In the genomic region with DNA sequence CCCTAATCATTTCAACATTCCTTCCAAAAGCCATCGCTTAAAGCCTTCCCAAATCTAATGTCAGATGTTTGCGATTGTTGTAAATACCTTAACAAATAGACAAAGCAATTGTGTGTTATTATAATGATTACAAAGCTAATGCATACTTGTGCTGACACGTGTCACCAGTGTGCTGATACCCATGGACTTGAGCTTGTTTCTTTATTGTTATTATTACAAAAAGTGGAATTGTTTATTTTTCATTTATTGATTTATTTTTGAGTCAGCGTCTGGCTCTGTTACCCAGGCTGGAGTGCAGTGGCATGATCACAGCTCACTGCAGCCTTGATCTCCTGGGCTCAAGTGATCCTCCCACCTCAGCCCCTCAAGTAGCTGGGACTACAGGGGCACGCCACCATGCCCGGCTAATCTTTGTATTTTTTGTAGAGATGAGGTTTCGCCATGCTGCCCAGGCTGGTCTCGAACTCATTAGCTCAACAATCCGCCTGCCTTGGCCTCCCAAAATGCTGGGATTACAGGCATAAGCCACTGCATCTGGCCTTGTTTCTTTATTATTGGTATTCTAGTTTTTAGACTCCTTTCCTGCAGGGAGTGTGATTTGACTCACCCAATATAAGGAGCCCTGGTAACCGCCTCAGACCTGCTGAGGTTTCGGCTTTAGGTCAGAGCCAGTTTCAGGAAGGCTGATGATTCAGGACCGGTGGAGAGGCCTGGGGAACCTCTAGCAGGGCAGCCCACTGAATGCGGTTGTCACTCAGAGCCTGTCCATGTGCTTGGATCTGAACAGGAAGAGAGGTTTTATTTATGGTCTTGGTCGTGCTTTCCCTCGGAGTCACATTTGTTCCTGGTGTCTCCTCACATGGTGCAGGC, we compare ENCODE assay signal across 8 cellular contexts. TPM values are rescaled to one million over a fixed set of nuclear protein-coding genes. Genes with fewer than 3 reads are reported as not detected.
DNase-seq lines count a peak whose midpoint lies in the region; ATAC-seq and TF ChIP-seq lines count a peak whose summit lies in the region.

No MANE protein-coding gene starts in this region.

- no peak overlapping the region for H4K8ac ChIP-seq in IMR-90 (ENCODE audit: low read depth in 2 of 2, low read length in 2 of 2)

- H4K20me1 ChIP-seq in IMR-90 (ENCODE audit: insufficient read depth, low read length) = no peaks in the 10 kb centered on the region

- no peak overlapping the region for H4K91ac ChIP-seq in IMR-90 (ENCODE audit: insufficient read depth, low read depth, low read length)

- CTCF ChIA-PET in Caco-2 (lab: Charles Lee) (interaction anchor here (2.0 kb wide), 1 partner anchor 61 kb away, joined by 9 read pairs; no protein-coding TSS in a partner anchor), IMR-90 (lab: Yijun Ruan, JAX) (no interaction called here), T-cell (lab: Charles Lee) (no interaction called here)

- H3K9me3 ChIP-seq in Caco-2 = peaks cover 13% of the 10 kb centered on the region
- peaks cover 3% of the 10 kb centered on the region; the same call in 1 of the 2 replicates for H3K9me3 ChIP-seq in IMR-90 (ENCODE audit: control insufficient read depth, insufficient read depth, low read length)
- no peaks in the 10 kb centered on the region for H3K9me3 ChIP-seq in ascending aorta

- no peak overlapping the region for H2AK5ac ChIP-seq in IMR-90 (ENCODE audit: low read depth, low read length)

- H3K18ac ChIP-seq in IMR-90 (ENCODE audit: low read depth, low read length) = no peak overlapping the region

- H3K4me3 Mint-ChIP-seq in Caco-2 (ENCODE audit: unreplicated experiment) (peak overlapping the region; percentile 100), T-cell (no peak overlapping the region), glutamatergic neuron (ENCODE audit: unreplicated experiment) (no peak overlapping the region)

- peaks cover 27% of the 10 kb centered on the region for H3K36me3 Mint-ChIP-seq in Caco-2 (ENCODE audit: insufficient read depth, unreplicated experiment)
- no peaks in the 10 kb centered on the region for H3K36me3 Mint-ChIP-seq in T-cell
- H3K36me3 Mint-ChIP-seq in glutamatergic neuron (ENCODE audit: unreplicated experiment) = no peaks in the 10 kb centered on the region

- no peaks in the 10 kb centered on the region for H3K36me3 ChIP-seq in Caco-2 (ENCODE audit: control insufficient read depth, insufficient read depth, low read length)
- no peaks in the 10 kb centered on the region for H3K36me3 ChIP-seq in IMR-90 (ENCODE audit: control insufficient read depth, insufficient read depth, low read length)
- no peaks in the 10 kb centered on the region for H3K36me3 ChIP-seq in ascending aorta

- no peak overlapping the region for H3K23ac ChIP-seq in IMR-90 (ENCODE audit: low read depth, low read length)

- TF ChIP-seq RAD21 in IMR-90 (IDR thresholded peaks at IDR 0.05; ENCODE audit: low read length) = no peak

- H2AFZ ChIP-seq in IMR-90 (replicated peaks; ENCODE audit: low read length, poor library complexity) = peak overlapping the region; percentile 68

- H2BK120ac ChIP-seq in IMR-90 (ENCODE audit: low read depth, low read length) = no peak overlapping the region

- H2BK15ac ChIP-seq in IMR-90 (ENCODE audit: low read depth, low read length) = no peak overlapping the region

- peaks cover 0 to 10% of the 10 kb centered on the region in 2 experiments; a peak in 1 of 4 replicates for H3K79me1 ChIP-seq in IMR-90 (ENCODE audit: low read depth in 1 of 2, low read length in 2 of 2)

- peaks cover 11% of the 10 kb centered on the region for H3K9me3 Mint-ChIP-seq in Caco-2 (ENCODE audit: unreplicated experiment)
- H3K9me3 Mint-ChIP-seq in T-cell = peaks cover 0 to 4% (median 0%) of the 10 kb centered on the region in 3 donors
- peaks cover 3% of the 10 kb centered on the region for H3K9me3 Mint-ChIP-seq in glutamatergic neuron (ENCODE audit: unreplicated experiment)

- H4K5ac ChIP-seq in IMR-90 (ENCODE audit: low read depth, low read length) = no peak overlapping the region

- H2BK5ac ChIP-seq in IMR-90 (ENCODE audit: low read depth, low read length, poor library complexity, severe bottlenecking) = no peak overlapping the region

- H2BK20ac ChIP-seq in IMR-90 (ENCODE audit: low read depth, low read length) = no peak overlapping the region

- no peak overlapping the region for H3K4ac ChIP-seq in IMR-90 (ENCODE audit: low read depth, low read length)

- POLR2A ChIA-PET in Caco-2 (lab: Charles Lee) = no interaction called here
- POLR2A ChIA-PET in IMR-90 (lab: Charles Lee; ENCODE audit: unreplicated experiment) = no interaction called here
- POLR2A ChIA-PET in T-cell (lab: Charles Lee) = interaction anchor here in 1 of 2 donors (0.6 kb wide), 1 partner anchor 89 kb away, joined by 3 read pairs; no protein-coding TSS in a partner anchor

- H2AK9ac ChIP-seq in IMR-90 (replicated peaks; ENCODE audit: low read depth, low read length, poor library complexity) = no peak overlapping the region

- no peaks in the 10 kb centered on the region for H3K4me1 Mint-ChIP-seq in Caco-2 (ENCODE audit: low read depth, unreplicated experiment)
- H3K4me1 Mint-ChIP-seq in T-cell = peaks cover 9 to 16% (median 11%) of the 10 kb centered on the region in 3 donors
- peaks cover 11% of the 10 kb centered on the region for H3K4me1 Mint-ChIP-seq in glutamatergic neuron (ENCODE audit: low read depth, unreplicated experiment)

- H3K27me3 Mint-ChIP-seq in Caco-2 (ENCODE audit: insufficient read depth, unreplicated experiment) (no peaks in the 10 kb centered on the region), T-cell (peaks cover 40 to 42% of the 10 kb centered on the region in 2 donors), glutamatergic neuron (ENCODE audit: unreplicated experiment) (peaks cover 8% of the 10 kb centered on the region)

- peak; percentile 84 for ATAC-seq in GM19463 (IDR thresholded peaks at IDR 0.05; ENCODE audit: unreplicated experiment)
- ATAC-seq in IMR-90 (ENCODE audit: low read depth) = no peak
- ATAC-seq in esophagus mucosa = peak; percentile 67
- no peak for ATAC-seq in T-cell (replicated peaks in 1 of 4)

- H3K4me3 ChIP-seq in Caco-2 (ENCODE audit: low read depth, low read length) (no peak overlapping the region), IMR-90 (ENCODE audit: insufficient read depth, low read depth, low read length) (no peak overlapping the region), ascending aorta (no peak overlapping the region)

- H3K14ac ChIP-seq in IMR-90 (replicated peaks; ENCODE audit: low read depth, low read length) = no peak overlapping the region

- intact Hi-C loops in Caco-2 (cut with micrococcal nuclease; ENCODE audit: unreplicated experiment) (no loop called here), IMR-90 (cut with micrococcal nuclease) (no loop called here), ascending aorta (cut with DNase I) (loop anchor here (5.0 kb wide), 1 partner anchor 365 kb away; the partner anchor contains the start of gene SAMD4B)

- dilution Hi-C loops in IMR-90 (cut with HindIII; ENCODE audit: low sequenced_read_pairs, unreplicated experiment) = no loop called here

- H3K4me2 ChIP-seq in IMR-90 (ENCODE audit: low read depth, low read length) = no peak overlapping the region

- BruUV-seq in Caco-2 (replicated peaks; lab: Mats Ljungman, UMichigan) = no TSS peak
- BruUV-seq in IMR-90 (replicated peaks; lab: Mats Ljungman, UMichigan) = no TSS peak

- TF ChIP-seq POLR2A in IMR-90 (IDR thresholded peaks at IDR 0.05; ENCODE audit: low read depth, low read length) = no peak

- DNase-seq in Caco-2 = no peak
- DNase-seq in IMR-90 = peak; percentile 50
- DNase-seq in T-cell = no peak
- DNase-seq in SKM-1 treated with dmso at 0.1 percent for 144 hours (lab: John Stamatoyannopoulos, UW; ENCODE audit: unreplicated experiment) = no peak
- DNase-seq in glutamatergic neuron = no peak
- DNase-seq in ascending aorta (ENCODE audit: low spot score in 2 of 2) = no peak

- peaks cover 15% of the 10 kb centered on the region for H3K4me1 ChIP-seq in Caco-2
- peaks cover 7% of the 10 kb centered on the region for H3K4me1 ChIP-seq in IMR-90 (ENCODE audit: control insufficient read depth, insufficient read depth, low read length)
- H3K4me1 ChIP-seq in ascending aorta = peaks cover 0 to 11% of the 10 kb centered on the region in 2 donors

- WGBS in IMR-90 (ENCODE audit: extremely low coverage in 2 of 2, insufficient read length in 1 of 2), 2 experiments = 51 to 100% methylated on average over 1 to 4 of the region's 15 CpGs

- H3K27ac Mint-ChIP-seq in Caco-2 (ENCODE audit: unreplicated experiment) = no peak overlapping the region
- no peak overlapping the region for H3K27ac Mint-ChIP-seq in T-cell
- H3K27ac Mint-ChIP-seq in glutamatergic neuron (ENCODE audit: unreplicated experiment) = no peak overlapping the region

- H3K9me1 ChIP-seq in IMR-90 (ENCODE audit: insufficient read depth, low read length) = no peaks in the 10 kb centered on the region

- in situ Hi-C loops in IMR-90 (cut with MboI; ENCODE audit: low sequenced_read_pairs) = no loop called here

- H3K56ac ChIP-seq in IMR-90 (ENCODE audit: extremely low read depth, insufficient read depth, low read length) = no peak overlapping the region

- H3K9ac ChIP-seq in IMR-90 (ENCODE audit: low read depth, low read length) = no peak overlapping the region

- no peak overlapping the region for H3K27ac ChIP-seq in IMR-90 (ENCODE audit: insufficient read depth, low read length)
- no peak overlapping the region for H3K27ac ChIP-seq in ascending aorta

- no peak for TF ChIP-seq CTCF in Caco-2 (IDR thresholded peaks at IDR 0.05; ENCODE audit: insufficient read depth in 1 of 2, low read depth in 1 of 2, low read length in 1 of 2, severe bottlenecking in 1 of 2, unreplicated experiment in 1 of 2)
- no peak for TF ChIP-seq CTCF in IMR-90 (conservative IDR thresholded peaks at IDR 0.05; ENCODE audit: low read depth, low read length)
- TF ChIP-seq CTCF in glutamatergic neuron (IDR thresholded peaks at IDR 0.05; ENCODE audit: partially characterized antibody, unreplicated experiment) = no peak
- TF ChIP-seq CTCF in ascending aorta (IDR thresholded peaks at IDR 0.05) = no peak

- H3K27me3 ChIP-seq in Caco-2 (replicated peaks; ENCODE audit: control insufficient read depth, insufficient read depth, low read length) = no peaks in the 10 kb centered on the region
- H3K27me3 ChIP-seq in IMR-90 (ENCODE audit: control insufficient read depth, insufficient read depth, low read length) = no peaks in the 10 kb centered on the region; the same call in 1 of the 2 replicates
- H3K27me3 ChIP-seq in ascending aorta = no peaks in the 10 kb centered on the region

RNA-seq across cellular contexts. Expression of gene FBXO17, which starts 2.1 kb away (rescaled TPM):
- 42.8 and 45.2 TPM in 2 replicates for total RNA-seq in Caco-2 (2022)
- 10.8 and 11.9 TPM in 2 replicates for total RNA-seq in IMR-90 (2012; rRNA removed)
- polyA plus RNA-seq in IMR-90 (2012; rRNA removed) = 20.7 and 22.6 TPM in 2 replicates
- 22.8 and 28.6 TPM in 2 replicates for polyA plus RNA-seq in IMR-90 (2012; cell fraction: cytosol; rRNA removed)
- polyA plus RNA-seq in IMR-90 (2012; cell fraction: nucleus; rRNA removed; ENCODE audit: low replicate concordance) = 43.7 and 78.5 TPM in 2 replicates
- total RNA-seq in esophagus mucosa = 4.7 TPM
- under 1 TPM in 3 of 5 donors, not detected in 2; 0.18 to 0.46 (median 0.28) TPM for total RNA-seq in T-cell
- 5.5 TPM for total RNA-seq in glutamatergic neuron (ENCODE audit: unreplicated experiment)
- 47.4 TPM for total RNA-seq in ascending aorta

RNA-seq across cellular contexts. Expression of gene MRPS12, which starts 46.9 kb away (rescaled TPM):
- total RNA-seq in Caco-2 (2022) = 77.9 and 82.5 TPM in 2 replicates
- 26.4 and 26.7 TPM in 2 replicates for total RNA-seq in IMR-90 (2012; rRNA removed)
- 75.4 and 97.4 TPM in 2 replicates for polyA plus RNA-seq in IMR-90 (2012; rRNA removed)
- 45.7 and 79.8 TPM in 2 replicates for polyA plus RNA-seq in IMR-90 (2012; cell fraction: cytosol; rRNA removed)
- polyA plus RNA-seq in IMR-90 (2012; cell fraction: nucleus; rRNA removed; ENCODE audit: low replicate concordance) = 20.4 and 41.5 TPM in 2 replicates
- total RNA-seq in esophagus mucosa = 60.4 TPM
- total RNA-seq in T-cell = 10 to 100 TPM; 17.3 to 35.1 (median 32.8) TPM
- total RNA-seq in glutamatergic neuron (ENCODE audit: unreplicated experiment) = 30.4 TPM
- total RNA-seq in ascending aorta = 9.9 TPM

RNA-seq across cellular contexts. Expression of gene SARS2, which starts 47.1 kb away (rescaled TPM):
- total RNA-seq in Caco-2 (2022) (66.6 and 85.1 TPM in 2 replicates), IMR-90 (2012; rRNA removed) (8.3 and 10.8 TPM in 2 replicates), esophagus mucosa (24.1 TPM), T-cell (10 to 100 TPM; 22.0 to 33.5 (median 26.0) TPM), glutamatergic neuron (ENCODE audit: unreplicated experiment) (49.2 TPM), ascending aorta (1.4 TPM)
- polyA plus RNA-seq in IMR-90 (2012; rRNA removed) = 33.4 and 40.3 TPM in 2 replicates
- 10.1 and 17.9 TPM in 2 replicates for polyA plus RNA-seq in IMR-90 (2012; cell fraction: cytosol; rRNA removed)
- 126 and 287 TPM in 2 replicates for polyA plus RNA-seq in IMR-90 (2012; cell fraction: nucleus; rRNA removed; ENCODE audit: low replicate concordance)

RNA-seq across cellular contexts. Expression of gene FBXO27, which starts 54.7 kb away (rescaled TPM):
- total RNA-seq in Caco-2 (2022) (3.4 and 3.8 TPM in 2 replicates), IMR-90 (2012; rRNA removed) (under 0.01 and 0.18 TPM in 2 replicates), esophagus mucosa (41.9 TPM), T-cell (under 1 TPM in 3 of 5 donors, not detected in 2; 0.41 to 0.69 (median 0.66) TPM), glutamatergic neuron (ENCODE audit: unreplicated experiment) (2.2 TPM), ascending aorta (144 TPM)
- polyA plus RNA-seq in IMR-90 (2012; rRNA removed) = 0.50 and 0.57 TPM in 2 replicates
- 0.37 and 0.64 TPM in 2 replicates for polyA plus RNA-seq in IMR-90 (2012; cell fraction: cytosol; rRNA removed)
- 0.23 and 0.41 TPM in 2 replicates for polyA plus RNA-seq in IMR-90 (2012; cell fraction: nucleus; rRNA removed; ENCODE audit: low replicate concordance)

Comparison
In these comparisons a context has a peak if more than half of its experiments do, and no peak if none do; other contexts are left out.
1. ATAC-seq: peak in GM19463 (single experiment) and esophagus mucosa (single experiment); none in IMR-90 (single experiment) and T-cell (0 of 4).